1 cellular context compared by ENCODE assay signal in genomic region chr5:120415985-120416384, GRCh38.
TF ChIP-seq lines count a peak whose summit lies in the region.

No MANE protein-coding gene starts in this region.

TF ChIP-seq in SK-N-SH, 30 proteins besides CTCF, POLR2A, EP300 and RAD21 (continued from another document):
- no peak for TF ChIP-seq PBX3 (IDR thresholded peaks at IDR 0.05)
- TF ChIP-seq GABPA (IDR thresholded peaks at IDR 0.05; ENCODE audit: low read depth), result no peak
- no peak for TF ChIP-seq USF1 (IDR thresholded peaks at IDR 0.05; ENCODE audit: borderline replicate concordance, low read depth)
- no peak for TF ChIP-seq FOXM1 (IDR thresholded peaks at IDR 0.05; ENCODE audit: low read depth)
